ENCODE assay signal across 2 cellular contexts in the genomic region with DNA sequence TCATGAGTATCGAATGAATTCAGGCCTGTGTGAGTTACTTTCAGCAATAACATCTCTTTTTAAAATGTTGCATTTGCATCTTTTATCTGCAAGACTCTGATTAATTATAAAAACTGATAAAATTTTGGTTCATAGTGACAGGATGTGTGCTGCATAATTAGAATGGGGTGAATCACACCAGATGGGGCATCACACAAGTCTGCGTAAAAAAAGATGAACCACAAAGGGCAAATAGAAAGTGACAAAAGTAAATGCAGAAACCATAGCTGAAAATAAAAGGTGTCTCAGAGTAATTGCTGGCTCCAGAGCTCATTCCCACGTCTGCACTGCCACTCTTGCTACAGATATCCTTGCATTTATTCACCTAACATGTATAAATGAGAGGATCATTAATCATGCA.
TF ChIP-seq lines count a peak whose summit lies in the region.

No MANE protein-coding gene starts in this region.

TF ChIP-seq in HCT116, 20 proteins besides CTCF, POLR2A, EP300 and RAD21:
- TF ChIP-seq EZH2phosphoT487 (IDR thresholded peaks at IDR 0.05; ENCODE audit: borderline replicate concordance) (no peak), SIN3A (IDR thresholded peaks at IDR 0.05; ENCODE audit: low read depth) (no peak), FOSL1 (IDR thresholded peaks at IDR 0.05; ENCODE audit: low read depth) (no peak)
TF ChIP-seq in HCT116: peak in this region for 0.

TF ChIP-seq in GM23338, 12 proteins besides CTCF, POLR2A, EP300 and RAD21:
- TF ChIP-seq, protein P1, sequence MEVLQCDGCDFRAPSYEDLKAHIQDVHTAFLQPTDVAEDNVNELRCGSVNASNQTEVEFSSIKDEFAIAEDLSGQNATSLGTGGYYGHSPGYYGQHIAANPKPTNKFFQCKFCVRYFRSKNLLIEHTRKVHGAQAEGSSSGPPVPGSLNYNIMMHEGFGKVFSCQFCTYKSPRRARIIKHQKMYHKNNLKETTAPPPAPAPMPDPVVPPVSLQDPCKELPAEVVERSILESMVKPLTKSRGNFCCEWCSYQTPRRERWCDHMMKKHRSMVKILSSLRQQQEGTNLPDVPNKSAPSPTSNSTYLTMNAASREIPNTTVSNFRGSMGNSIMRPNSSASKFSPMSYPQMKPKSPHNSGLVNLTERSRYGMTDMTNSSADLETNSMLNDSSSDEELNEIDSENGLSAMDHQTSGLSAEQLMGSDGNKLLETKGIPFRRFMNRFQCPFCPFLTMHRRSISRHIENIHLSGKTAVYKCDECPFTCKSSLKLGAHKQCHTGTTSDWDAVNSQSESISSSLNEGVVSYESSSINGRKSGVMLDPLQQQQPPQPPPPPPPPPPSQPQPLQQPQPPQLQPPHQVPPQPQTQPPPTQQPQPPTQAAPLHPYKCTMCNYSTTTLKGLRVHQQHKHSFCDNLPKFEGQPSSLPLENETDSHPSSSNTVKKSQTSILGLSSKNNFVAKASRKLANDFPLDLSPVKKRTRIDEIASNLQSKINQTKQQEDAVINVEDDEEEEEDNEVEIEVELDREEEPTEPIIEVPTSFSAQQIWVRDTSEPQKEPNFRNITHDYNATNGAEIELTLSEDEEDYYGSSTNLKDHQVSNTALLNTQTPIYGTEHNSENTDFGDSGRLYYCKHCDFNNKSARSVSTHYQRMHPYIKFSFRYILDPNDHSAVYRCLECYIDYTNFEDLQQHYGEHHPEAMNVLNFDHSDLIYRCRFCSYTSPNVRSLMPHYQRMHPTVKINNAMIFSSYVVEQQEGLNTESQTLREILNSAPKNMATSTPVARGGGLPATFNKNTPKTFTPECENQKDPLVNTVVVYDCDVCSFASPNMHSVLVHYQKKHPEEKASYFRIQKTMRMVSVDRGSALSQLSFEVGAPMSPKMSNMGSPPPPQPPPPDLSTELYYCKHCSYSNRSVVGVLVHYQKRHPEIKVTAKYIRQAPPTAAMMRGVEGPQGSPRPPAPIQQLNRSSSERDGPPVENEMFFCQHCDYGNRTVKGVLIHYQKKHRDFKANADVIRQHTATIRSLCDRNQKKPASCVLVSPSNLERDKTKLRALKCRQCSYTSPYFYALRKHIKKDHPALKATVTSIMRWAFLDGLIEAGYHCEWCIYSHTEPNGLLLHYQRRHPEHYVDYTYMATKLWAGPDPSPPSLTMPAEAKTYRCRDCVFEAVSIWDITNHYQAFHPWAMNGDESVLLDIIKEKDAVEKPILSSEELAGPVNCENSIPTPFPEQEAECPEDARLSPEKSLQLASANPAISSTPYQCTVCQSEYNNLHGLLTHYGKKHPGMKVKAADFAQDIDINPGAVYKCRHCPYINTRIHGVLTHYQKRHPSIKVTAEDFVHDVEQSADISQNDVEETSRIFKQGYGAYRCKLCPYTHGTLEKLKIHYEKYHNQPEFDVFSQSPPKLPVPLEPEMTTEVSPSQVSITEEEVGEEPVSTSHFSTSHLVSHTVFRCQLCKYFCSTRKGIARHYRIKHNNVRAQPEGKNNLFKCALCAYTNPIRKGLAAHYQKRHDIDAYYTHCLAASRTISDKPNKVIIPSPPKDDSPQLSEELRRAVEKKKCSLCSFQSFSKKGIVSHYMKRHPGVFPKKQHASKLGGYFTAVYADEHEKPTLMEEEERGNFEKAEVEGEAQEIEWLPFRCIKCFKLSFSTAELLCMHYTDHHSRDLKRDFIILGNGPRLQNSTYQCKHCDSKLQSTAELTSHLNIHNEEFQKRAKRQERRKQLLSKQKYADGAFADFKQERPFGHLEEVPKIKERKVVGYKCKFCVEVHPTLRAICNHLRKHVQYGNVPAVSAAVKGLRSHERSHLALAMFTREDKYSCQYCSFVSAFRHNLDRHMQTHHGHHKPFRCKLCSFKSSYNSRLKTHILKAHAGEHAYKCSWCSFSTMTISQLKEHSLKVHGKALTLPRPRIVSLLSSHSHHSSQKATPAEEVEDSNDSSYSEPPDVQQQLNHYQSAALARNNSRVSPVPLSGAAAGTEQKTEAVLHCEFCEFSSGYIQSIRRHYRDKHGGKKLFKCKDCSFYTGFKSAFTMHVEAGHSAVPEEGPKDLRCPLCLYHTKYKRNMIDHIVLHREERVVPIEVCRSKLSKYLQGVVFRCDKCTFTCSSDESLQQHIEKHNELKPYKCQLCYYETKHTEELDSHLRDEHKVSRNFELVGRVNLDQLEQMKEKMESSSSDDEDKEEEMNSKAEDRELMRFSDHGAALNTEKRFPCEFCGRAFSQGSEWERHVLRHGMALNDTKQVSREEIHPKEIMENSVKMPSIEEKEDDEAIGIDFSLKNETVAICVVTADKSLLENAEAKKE (CRISPR knock-in tag; IDR thresholded peaks at IDR 0.05) = no peak
- TF ChIP-seq, protein P2, sequence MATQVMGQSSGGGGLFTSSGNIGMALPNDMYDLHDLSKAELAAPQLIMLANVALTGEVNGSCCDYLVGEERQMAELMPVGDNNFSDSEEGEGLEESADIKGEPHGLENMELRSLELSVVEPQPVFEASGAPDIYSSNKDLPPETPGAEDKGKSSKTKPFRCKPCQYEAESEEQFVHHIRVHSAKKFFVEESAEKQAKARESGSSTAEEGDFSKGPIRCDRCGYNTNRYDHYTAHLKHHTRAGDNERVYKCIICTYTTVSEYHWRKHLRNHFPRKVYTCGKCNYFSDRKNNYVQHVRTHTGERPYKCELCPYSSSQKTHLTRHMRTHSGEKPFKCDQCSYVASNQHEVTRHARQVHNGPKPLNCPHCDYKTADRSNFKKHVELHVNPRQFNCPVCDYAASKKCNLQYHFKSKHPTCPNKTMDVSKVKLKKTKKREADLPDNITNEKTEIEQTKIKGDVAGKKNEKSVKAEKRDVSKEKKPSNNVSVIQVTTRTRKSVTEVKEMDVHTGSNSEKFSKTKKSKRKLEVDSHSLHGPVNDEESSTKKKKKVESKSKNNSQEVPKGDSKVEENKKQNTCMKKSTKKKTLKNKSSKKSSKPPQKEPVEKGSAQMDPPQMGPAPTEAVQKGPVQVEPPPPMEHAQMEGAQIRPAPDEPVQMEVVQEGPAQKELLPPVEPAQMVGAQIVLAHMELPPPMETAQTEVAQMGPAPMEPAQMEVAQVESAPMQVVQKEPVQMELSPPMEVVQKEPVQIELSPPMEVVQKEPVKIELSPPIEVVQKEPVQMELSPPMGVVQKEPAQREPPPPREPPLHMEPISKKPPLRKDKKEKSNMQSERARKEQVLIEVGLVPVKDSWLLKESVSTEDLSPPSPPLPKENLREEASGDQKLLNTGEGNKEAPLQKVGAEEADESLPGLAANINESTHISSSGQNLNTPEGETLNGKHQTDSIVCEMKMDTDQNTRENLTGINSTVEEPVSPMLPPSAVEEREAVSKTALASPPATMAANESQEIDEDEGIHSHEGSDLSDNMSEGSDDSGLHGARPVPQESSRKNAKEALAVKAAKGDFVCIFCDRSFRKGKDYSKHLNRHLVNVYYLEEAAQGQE (IDR thresholded peaks at IDR 0.05; ENCODE audit: unreplicated experiment) = no peak
- TF ChIP-seq, protein P3, sequence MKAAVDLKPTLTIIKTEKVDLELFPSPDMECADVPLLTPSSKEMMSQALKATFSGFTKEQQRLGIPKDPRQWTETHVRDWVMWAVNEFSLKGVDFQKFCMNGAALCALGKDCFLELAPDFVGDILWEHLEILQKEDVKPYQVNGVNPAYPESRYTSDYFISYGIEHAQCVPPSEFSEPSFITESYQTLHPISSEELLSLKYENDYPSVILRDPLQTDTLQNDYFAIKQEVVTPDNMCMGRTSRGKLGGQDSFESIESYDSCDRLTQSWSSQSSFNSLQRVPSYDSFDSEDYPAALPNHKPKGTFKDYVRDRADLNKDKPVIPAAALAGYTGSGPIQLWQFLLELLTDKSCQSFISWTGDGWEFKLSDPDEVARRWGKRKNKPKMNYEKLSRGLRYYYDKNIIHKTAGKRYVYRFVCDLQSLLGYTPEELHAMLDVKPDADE (IDR thresholded peaks at IDR 0.05) = no peak
